In the genomic region with DNA sequence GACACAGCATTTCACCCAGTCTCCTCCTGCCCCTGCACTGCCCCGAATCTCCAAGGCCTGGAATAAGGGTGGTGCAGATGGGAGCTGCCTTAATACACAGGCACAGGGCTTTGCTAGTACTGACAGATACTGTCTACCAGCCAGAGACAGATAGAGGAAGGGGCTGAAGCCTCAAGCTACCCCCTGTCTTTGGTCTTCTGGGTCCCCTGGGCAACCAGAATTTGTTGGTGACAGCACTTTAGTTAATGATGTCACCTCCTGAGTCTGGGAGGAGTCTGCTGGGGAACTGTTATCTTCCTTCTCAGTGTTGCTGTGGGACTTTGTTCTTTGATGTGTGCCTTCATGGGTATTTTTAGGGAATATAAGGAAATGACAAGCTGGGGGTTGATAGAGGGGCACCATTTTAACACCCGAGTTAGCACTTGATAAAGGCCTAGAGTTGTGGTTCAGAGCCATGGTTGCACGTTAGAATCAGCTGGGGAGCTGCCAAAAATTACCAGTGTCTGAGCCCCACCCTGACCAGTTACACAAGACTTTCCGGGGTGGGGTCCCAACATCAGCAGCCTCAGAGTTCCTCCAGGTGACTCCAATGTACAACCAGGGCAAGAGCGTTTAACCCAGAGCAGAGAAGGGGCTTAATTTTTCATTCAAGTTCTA, we compare ENCODE assay signal across 1 cellular context.
TF ChIP-seq lines count a peak whose summit lies in the region.

No MANE protein-coding gene starts in this region.

TF ChIP-seq in HEK293, 187 proteins besides CTCF, POLR2A, EP300 and RAD21 (continued from another document):
- peak; percentile 33; the same call in 1 of the 2 replicates for TF ChIP-seq ZNF629 (tag by site-specific recombination; IDR thresholded peaks at IDR 0.05)
